In the genomic region with DNA sequence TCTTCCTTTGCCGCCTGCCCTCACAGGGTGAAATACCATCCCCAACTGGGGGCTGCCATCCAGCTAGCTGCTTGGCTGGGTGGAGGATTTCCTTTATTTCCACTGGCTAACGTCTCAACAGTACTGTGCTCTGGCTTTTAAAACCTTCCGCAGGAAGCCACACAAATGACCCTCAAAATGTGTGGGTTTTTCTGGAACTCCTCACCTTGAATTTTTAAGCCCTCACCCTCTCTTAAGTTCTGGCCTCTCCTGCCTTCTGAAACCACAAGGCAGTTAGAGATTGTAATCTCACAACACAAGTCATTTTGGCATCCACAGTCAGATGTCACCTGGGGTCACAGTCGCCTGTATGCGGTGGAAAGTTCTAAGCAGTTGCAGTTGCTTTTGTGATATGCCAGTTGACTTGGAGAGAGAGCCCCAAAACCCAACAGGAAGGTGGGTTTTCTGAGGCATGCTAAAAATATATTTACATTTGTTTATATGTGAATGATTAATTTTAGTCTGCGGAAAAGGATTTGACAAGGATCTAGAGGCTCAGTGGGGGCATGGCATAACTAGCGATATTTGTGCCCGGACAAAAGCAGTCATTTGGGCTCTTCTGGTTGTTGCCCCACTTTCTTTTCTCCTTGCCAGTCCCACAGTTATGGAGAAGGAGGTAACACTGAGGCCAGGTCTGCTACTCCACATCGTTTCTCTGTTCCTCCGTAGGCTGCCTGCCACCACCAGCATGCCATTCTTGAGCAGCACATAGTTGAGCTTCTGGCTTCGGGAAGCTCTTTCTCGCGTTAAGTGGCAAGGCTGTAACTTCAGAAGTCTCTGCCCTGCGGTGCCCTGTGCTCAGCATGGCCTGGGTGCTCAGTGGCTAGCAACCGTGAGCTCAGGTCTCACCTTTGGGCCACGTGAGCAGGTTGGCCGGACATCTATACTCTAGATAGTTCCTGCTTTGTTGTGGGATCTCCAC, we compare ENCODE assay signal across 9 cellular contexts.
DNase-seq lines count a peak whose midpoint lies in the region; ATAC-seq lines count a peak whose summit lies in the region.
"Had no signal": no experiment of that assay in that cellular context is flagged by ENCODE, and none has a peak within 500 bp of the region (broad histone marks: within the 10 kb centered on the region; RNA-seq: fewer than 3 reads in every experiment).

No MANE protein-coding gene starts in this region.

- peak overlapping the region; percentile 59 for H3K27ac Mint-ChIP-seq in activated naive CD4-positive, alpha-beta T cell treated with anti-CD3 and anti-CD28 coated beads, Interleukin-2, amount 50 U/mL, for 24 hours

- H3K4me3 Mint-ChIP-seq in activated naive CD4-positive, alpha-beta T cell treated with anti-CD3 and anti-CD28 coated beads, Interleukin-2, amount 50 U/mL, for 24 hours: peak overlapping the region; percentile 59

- no peaks in the 10 kb centered on the region for H3K27me3 Mint-ChIP-seq in activated naive CD4-positive, alpha-beta T cell treated with anti-CD3 and anti-CD28 coated beads, Interleukin-2, amount 50 U/mL, for 24 hours

- ATAC-seq in GM21737 (IDR thresholded peaks at IDR 0.05; ENCODE audit: unreplicated experiment) (peak; percentile 80), GM21515 (IDR thresholded peaks at IDR 0.05; ENCODE audit: unreplicated experiment) (no peak)
- ATAC-seq: body of pancreas had no signal

- peak; percentile 30 for DNase-seq in SK-N-DZ (ENCODE audit: low spot score)
- peak; percentile 24 for DNase-seq in stimulated activated CD8-positive, alpha-beta memory T cell treated with anti-CD3 and anti-CD28 coated beads, Interleukin-4, amount 100 ng/mL, for 24 hours (ENCODE audit: low read depth)
- DNase-seq in T-helper 9 cell: no peak
- no peak for DNase-seq in DMS114 treated with DMSO at 0.1 percent for 48 hours (lab: John Stamatoyannopoulos, UW; ENCODE audit: unreplicated experiment)
- no peak for DNase-seq in RKO (ENCODE audit: low spot score)
- DNase-seq: body of pancreas had no signal

- H3K9me3 Mint-ChIP-seq in activated naive CD4-positive, alpha-beta T cell treated with anti-CD3 and anti-CD28 coated beads, Interleukin-2, amount 50 U/mL, for 24 hours: no peaks in the 10 kb centered on the region

- H3K36me3 Mint-ChIP-seq in activated naive CD4-positive, alpha-beta T cell treated with anti-CD3 and anti-CD28 coated beads, Interleukin-2, amount 50 U/mL, for 24 hours: no peaks in the 10 kb centered on the region

- H3K4me1 Mint-ChIP-seq in activated naive CD4-positive, alpha-beta T cell treated with anti-CD3 and anti-CD28 coated beads, Interleukin-2, amount 50 U/mL, for 24 hours: peaks cover 60% of the 10 kb centered on the region

Comparison
In these comparisons a context has a peak if more than half of its experiments do, and no peak if none do; other contexts are left out.
1. DNase-seq: peak in SK-N-DZ (single experiment) and stimulated activated CD8-positive, alpha-beta memory T cell treated with anti-CD3 and anti-CD28 coated beads, Interleukin-4, amount 100 ng/mL, for 24 hours (single experiment); none in T-helper 9 cell (single experiment), DMS114 treated with DMSO at 0.1 percent for 48 hours (single experiment) and RKO (single experiment).